Comparison of ENCODE assay signal across 8 cellular contexts in the genomic region with DNA sequence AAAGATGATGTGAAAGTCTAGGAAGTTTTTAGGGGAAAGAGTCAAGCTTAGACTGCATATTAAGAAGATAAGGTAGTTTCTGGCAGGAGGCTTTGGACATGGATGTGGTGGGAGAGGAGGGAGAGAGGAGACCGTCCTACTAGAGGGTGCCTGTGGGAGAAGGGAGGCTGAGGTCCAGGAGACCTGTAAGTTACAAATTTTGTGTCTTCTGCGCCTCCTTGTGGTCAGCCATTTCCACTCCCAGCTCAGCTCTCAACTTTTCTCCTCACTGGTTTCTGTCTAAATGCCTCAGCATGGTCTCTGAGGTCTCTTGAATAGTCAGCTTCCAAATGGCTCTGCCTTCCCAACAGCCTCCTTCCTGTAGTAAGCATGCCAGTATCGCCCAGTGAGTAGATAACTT.
DNase-seq lines count a peak whose midpoint lies in the region; ATAC-seq, FAIRE-seq and TF ChIP-seq lines count a peak whose summit lies in the region.

No MANE protein-coding gene starts in this region.

- H2AFZ ChIP-seq in astrocyte (ENCODE audit: low read depth, low read length): no peak overlapping the region

- no peak overlapping the region for H3K4me3 Mint-ChIP-seq in astrocyte (ENCODE audit: unreplicated experiment)

- no peak overlapping the region for H3K4me2 ChIP-seq in astrocyte (ENCODE audit: low read length)

- no peak for TF ChIP-seq POLR2A in tibial nerve (IDR thresholded peaks at IDR 0.05)

- H3K9me3 ChIP-seq in astrocyte (ENCODE audit: insufficient read depth, low read depth, low read length) (no peaks in the 10 kb centered on the region), tibial nerve (no peaks in the 10 kb centered on the region)

- TF ChIP-seq CTCF in astrocyte (IDR thresholded peaks at IDR 0.05; ENCODE audit: insufficient read depth, low read depth, low read length): peak; percentile 53
- peak; percentile 69 for TF ChIP-seq CTCF in kidney epithelial cell (IDR thresholded peaks at IDR 0.05; ENCODE audit: insufficient read depth, low read length, poor library complexity, severe bottlenecking)
- peak in 3 of 5 experiments; percentile 11 to 35 (median 15) for TF ChIP-seq CTCF in tibial nerve (IDR thresholded peaks at IDR 0.05)

- no peak overlapping the region for H3K9ac ChIP-seq in astrocyte (ENCODE audit: low read length)

- no peak overlapping the region for H3K27ac ChIP-seq in astrocyte (ENCODE audit: low read depth, low read length)
- H3K27ac ChIP-seq in tibial nerve: no peak overlapping the region

- peaks cover 5% of the 10 kb centered on the region for H3K4me1 Mint-ChIP-seq in astrocyte (ENCODE audit: low read depth, unreplicated experiment)

- H3K27ac Mint-ChIP-seq in astrocyte (ENCODE audit: unreplicated experiment): no peak overlapping the region

- H3K36me3 Mint-ChIP-seq in astrocyte (ENCODE audit: low read depth, unreplicated experiment): no peaks in the 10 kb centered on the region

- H3K4me3 ChIP-seq in astrocyte (ENCODE audit: insufficient read depth, low read depth, low read length): no peak overlapping the region
- H3K4me3 ChIP-seq in kidney epithelial cell (ENCODE audit: low read depth, low read length): no peak overlapping the region
- no peak overlapping the region for H3K4me3 ChIP-seq in tibial nerve

- no peaks in the 10 kb centered on the region for H4K20me1 ChIP-seq in astrocyte (ENCODE audit: insufficient read depth, low read length)

- TF ChIP-seq EP300 in tibial nerve (IDR thresholded peaks at IDR 0.05): no peak

- no peak for FAIRE-seq in astrocyte (lab: Jason Lieb, UNC)

- ATAC-seq in HG02884 (IDR thresholded peaks at IDR 0.05; ENCODE audit: unreplicated experiment): no peak

- no peaks in the 10 kb centered on the region for H3K36me3 ChIP-seq in astrocyte (ENCODE audit: insufficient read depth, low read length)
- H3K36me3 ChIP-seq in kidney epithelial cell (ENCODE audit: control insufficient read depth, insufficient read depth, low read length): no peaks in the 10 kb centered on the region
- no peaks in the 10 kb centered on the region for H3K36me3 ChIP-seq in tibial nerve

- peak; percentile 6 for DNase-seq in stimulated activated CD4-positive, alpha-beta T cell treated with anti-CD3 and anti-CD28 coated beads, Interleukin-12 subunit alpha, Interleukin-12 subunit beta, amount 100 ng/mL, for 4 hours
- DNase-seq in stimulated activated CD4-positive, alpha-beta T cell treated with anti-CD3 and anti-CD28 coated beads, Interleukin-4, amount 100 ng/mL, for 4 hours: no peak
- peak; percentile 22 for DNase-seq in NCI-H510A (lab: John Stamatoyannopoulos, UW)
- DNase-seq in astrocyte (ENCODE audit: low read depth): peak; percentile 10
- DNase-seq in kidney epithelial cell (ENCODE audit: low read depth): no peak
- DNase-seq in tibial nerve (ENCODE audit: low spot score in 2 of 2): peak in 1 of 2 donors; percentile 10
- DNase-seq in effector CD8-positive, alpha-beta T cell (lab: John Stamatoyannopoulos, UW): no peak

- peaks cover 2% of the 10 kb centered on the region for H3K9me3 Mint-ChIP-seq in astrocyte (ENCODE audit: unreplicated experiment)

- 41 to 43% methylated on average over 3 of the region's 3 CpGs for WGBS in tibial nerve, 2 donors

- no peaks in the 10 kb centered on the region for H3K79me2 ChIP-seq in astrocyte (ENCODE audit: insufficient read depth, low read length)

- H3K27me3 ChIP-seq in astrocyte (ENCODE audit: insufficient read depth, low read length): peaks cover 11% of the 10 kb centered on the region
- no peaks in the 10 kb centered on the region for H3K27me3 ChIP-seq in kidney epithelial cell (ENCODE audit: control insufficient read depth, insufficient read depth, low read length)
- H3K27me3 ChIP-seq in tibial nerve: no peaks in the 10 kb centered on the region

- peaks cover 9% of the 10 kb centered on the region for H3K27me3 Mint-ChIP-seq in astrocyte (ENCODE audit: low read depth, unreplicated experiment)

- H3K4me1 ChIP-seq in astrocyte (ENCODE audit: insufficient read depth, low read length): no peaks in the 10 kb centered on the region
- H3K4me1 ChIP-seq in tibial nerve: peaks cover 0 to 9% (median 0%) of the 10 kb centered on the region in 4 donors

Comparison
In these comparisons a context has a peak if more than half of its experiments do, and no peak if none do; other contexts are left out.
1. DNase-seq: peak in stimulated activated CD4-positive, alpha-beta T cell treated with anti-CD3 and anti-CD28 coated beads, Interleukin-12 subunit alpha, Interleukin-12 subunit beta, amount 100 ng/mL, for 4 hours (single experiment), NCI-H510A (single experiment) and astrocyte (single experiment); none in stimulated activated CD4-positive, alpha-beta T cell treated with anti-CD3 and anti-CD28 coated beads, Interleukin-4, amount 100 ng/mL, for 4 hours (0 of 2), kidney epithelial cell (single experiment) and effector CD8-positive, alpha-beta T cell (single experiment).
2. CTCF ChIP-seq: peak in every context shown above with its lines; median percentile 69 in kidney epithelial cell; 53 in astrocyte; 15 in tibial nerve.